8 cellular contexts compared by ENCODE assay signal in genomic region chr22:19524170-19525115, GRCh38. TPM values are rescaled to one million over a fixed set of nuclear protein-coding genes. Genes with fewer than 3 reads are reported as not detected.
A peak's percentile ranks its signal among the peaks of the same experiment; 100 is the strongest.
DNase-seq lines count a peak whose midpoint lies in the region; ATAC-seq and TF ChIP-seq lines count a peak whose summit lies in the region.

Gene CLDN5 (minus strand): TSS chr22:19524410. CDS start chr22:19524255, 155 bp downstream.

- peaks cover 9% of the 10 kb centered on the region for H3K36me3 Mint-ChIP-seq in activated CD8-positive, alpha-beta T cell treated with anti-CD3 and anti-CD28 coated beads for 36 hours (ENCODE audit: low read depth)

- no peaks in the 10 kb centered on the region for H3K9me3 Mint-ChIP-seq in activated CD8-positive, alpha-beta T cell treated with anti-CD3 and anti-CD28 coated beads for 36 hours

- CTCF ChIA-PET in activated CD8-positive, alpha-beta T cell treated with anti-CD3 and anti-CD28 coated beads for 36 hours (lab: Charles Lee) = interaction anchor here (2.9 kb wide), 1 partner anchor 105 kb away, joined by 10 read pairs; no protein-coding TSS in a partner anchor

- no peak for TF ChIP-seq CTCF in activated CD8-positive, alpha-beta T cell treated with anti-CD3 and anti-CD28 coated beads for 36 hours (IDR thresholded peaks at IDR 0.05)

- H3K27ac Mint-ChIP-seq in activated CD8-positive, alpha-beta T cell treated with anti-CD3 and anti-CD28 coated beads for 36 hours = no peak within 1 kb of the TSS

- peak; percentile 57 to 79 for DNase-seq in NCI-H524 (lab: John Stamatoyannopoulos, UW)
- no peak for DNase-seq in NCI-H524 treated with DMSO at 0.1 percent for 48 hours (lab: John Stamatoyannopoulos, UW)
- no peak for DNase-seq in activated CD8-positive, alpha-beta T cell treated with anti-CD3 and anti-CD28 coated beads for 36 hours
- no peak for DNase-seq in glomerular endothelial cell (ENCODE audit: extremely low read depth, low read depth, low spot score)
- DNase-seq in posterior vena cava (ENCODE audit: low spot score) = peak; percentile 78
- DNase-seq in activated gamma-delta T cell (lab: John Stamatoyannopoulos, UW) = no peak
- no peak for DNase-seq in NCI-H146 treated with DMSO at 0.1 percent for 48 hours (lab: John Stamatoyannopoulos, UW; ENCODE audit: unreplicated experiment)

- POLR2A ChIA-PET in activated CD8-positive, alpha-beta T cell treated with anti-CD3 and anti-CD28 coated beads for 36 hours (lab: Charles Lee) = interaction anchor here (0.7 to 1.0 kb wide), 2 partner anchors 19 to 71 kb away, joined by 3 read pairs; no protein-coding TSS in a partner anchor

- H3K4me1 Mint-ChIP-seq in activated CD8-positive, alpha-beta T cell treated with anti-CD3 and anti-CD28 coated beads for 36 hours (ENCODE audit: low read depth) = peaks cover 9% of the 10 kb centered on the region

- peak within 1 kb of the TSS; percentile 37 for H3K4me3 Mint-ChIP-seq in activated CD8-positive, alpha-beta T cell treated with anti-CD3 and anti-CD28 coated beads for 36 hours

- intact Hi-C loops in activated CD8-positive, alpha-beta T cell treated with anti-CD3 and anti-CD28 coated beads for 36 hours (cut with micrococcal nuclease) = loop anchor here (10.0 kb wide), 1 partner anchor 90 kb away; no protein-coding TSS in a partner anchor
- intact Hi-C loops in posterior vena cava (cut with DNase I) = no loop called here

- peaks cover 22% of the 10 kb centered on the region for H3K27me3 Mint-ChIP-seq in activated CD8-positive, alpha-beta T cell treated with anti-CD3 and anti-CD28 coated beads for 36 hours

- ATAC-seq in activated CD8-positive, alpha-beta T cell treated with anti-CD3 and anti-CD28 coated beads for 36 hours = peak; percentile 25
- ATAC-seq in GM18909 (IDR thresholded peaks at IDR 0.05; ENCODE audit: poor library complexity, unreplicated experiment) = no peak

RNA-seq across cellular contexts. Expression of gene CLDN5, which starts in this region (rescaled TPM):
- total RNA-seq in activated CD8-positive, alpha-beta T cell treated with anti-CD3 and anti-CD28 coated beads for 36 hours = not detected
- total RNA-seq in glomerular endothelial cell (1,303 and 1,795 TPM in 2 replicates), posterior vena cava (10 to 100 TPM; 36.4 to 70.1 TPM)

Comparison
In these comparisons a context has a peak if more than half of its experiments do, and no peak if none do; other contexts are left out.
1. RNA of gene CLDN5 (total RNA-seq): 1,303 to 1,795 TPM in glomerular endothelial cell and 36.4 to 70.1 TPM in posterior vena cava; not detected in activated CD8-positive, alpha-beta T cell treated with anti-CD3 and anti-CD28 coated beads for 36 hours; every median in the first group is over 10 times any median in the second.
2. RNA of gene CLDN5 (total RNA-seq): 1,303 to 1,795 TPM in glomerular endothelial cell; 36.4 to 70.1 TPM in posterior vena cava; every median in the first group is over 10 times any median in the second.
3. DNase-seq: peak in NCI-H524 (2 of 2) and posterior vena cava (single experiment); none in NCI-H524 treated with DMSO at 0.1 percent for 48 hours (single experiment), activated CD8-positive, alpha-beta T cell treated with anti-CD3 and anti-CD28 coated beads for 36 hours (single experiment), glomerular endothelial cell (single experiment), activated gamma-delta T cell (single experiment) and NCI-H146 treated with DMSO at 0.1 percent for 48 hours (single experiment).
4. Peak in ATAC-seq in activated CD8-positive, alpha-beta T cell treated with anti-CD3 and anti-CD28 coated beads for 36 hours; RNA of the gene not detected or under 1 TPM.